In genomic region chr19:1761528-1762242, GRCh38 we compare ENCODE assay signal across 16 cellular contexts. TPM values are rescaled to one million over a fixed set of nuclear protein-coding genes. Genes with fewer than 3 reads are reported as not detected.
A peak's percentile ranks its signal among the peaks of the same experiment; 100 is the strongest.
DNase-seq lines count a peak whose midpoint lies in the region; ATAC-seq, FAIRE-seq and TF ChIP-seq lines count a peak whose summit lies in the region.
"Had no signal": no experiment of that assay in that cellular context is flagged by ENCODE, and none has a peak within 500 bp of the region (broad histone marks: within the 10 kb centered on the region; RNA-seq: fewer than 3 reads in every experiment).

No MANE protein-coding gene starts in this region.

- H4K20me1 ChIP-seq in H1 (replicated peaks in 1 of 2; ENCODE audit: control insufficient read depth in 1 of 2, insufficient read depth in 2 of 2, low read length in 2 of 2) (peaks cover 10 to 40% of the 10 kb centered on the region in 2 experiments), neural cell (ENCODE audit: insufficient read depth) (no peaks in the 10 kb centered on the region)

- no peak for TF ChIP-seq POLR2A in H1 (IDR thresholded peaks at IDR 0.05; ENCODE audit: control extremely low read depth in 1 of 2, low read depth in 2 of 2, low read length in 2 of 2)

- peak overlapping the region; percentile 60 for H3K27ac Mint-ChIP-seq in T-helper 2 cell treated with Interferon-gamma antibody and Interleukin-4, amounts not matched to agents 5 μg/mL and 100 μg/mL, for 36 hours
- H3K27ac Mint-ChIP-seq in activated naive CD8-positive, alpha-beta T cell treated with anti-CD3 and anti-CD28 coated beads, Interleukin-2, amount 50 U/mL, for 24 hours = no peak overlapping the region
- H3K27ac Mint-ChIP-seq: H9 had no signal

- H3K23me2 ChIP-seq in H1 (ENCODE audit: low read depth, low read length) = peaks cover 3% of the 10 kb centered on the region; the same call in 1 of the 2 replicates

- H2BK120ac ChIP-seq in H1 (replicated peaks; ENCODE audit: low read depth, low read length) = no peak overlapping the region

- H3K27ac ChIP-seq in HEK293 (ENCODE audit: extremely low read depth, low read depth, low read length) (no peak overlapping the region), H1 (ENCODE audit: low read depth, low read length) (no peak overlapping the region), neural cell (ENCODE audit: low read length) (no peak overlapping the region)
- H3K27ac ChIP-seq: BLaER1, HL-60 had no signal

- no peaks in the 10 kb centered on the region for H3K36me3 Mint-ChIP-seq in T-helper 2 cell treated with Interferon-gamma antibody and Interleukin-4, amounts not matched to agents 5 μg/mL and 100 μg/mL, for 36 hours (ENCODE audit: low read depth)
- no peaks in the 10 kb centered on the region for H3K36me3 Mint-ChIP-seq in activated naive CD8-positive, alpha-beta T cell treated with anti-CD3 and anti-CD28 coated beads, Interleukin-2, amount 50 U/mL, for 24 hours (ENCODE audit: low read depth)
- H3K36me3 Mint-ChIP-seq: CD4-positive, CD25-positive, alpha-beta regulatory T cell had no signal

- H3K79me1 ChIP-seq in H1 (ENCODE audit: low read depth, low read length) = no peaks in the 10 kb centered on the region

- no peak overlapping the region for H3K23ac ChIP-seq in H1 (ENCODE audit: insufficient read length)

- peaks cover 80% of the 10 kb centered on the region for H3K27me3 Mint-ChIP-seq in T-helper 2 cell treated with Interferon-gamma antibody and Interleukin-4, amounts not matched to agents 5 μg/mL and 100 μg/mL, for 36 hours (ENCODE audit: low read depth)
- H3K27me3 Mint-ChIP-seq in activated naive CD8-positive, alpha-beta T cell treated with anti-CD3 and anti-CD28 coated beads, Interleukin-2, amount 50 U/mL, for 24 hours = peaks cover 76% of the 10 kb centered on the region

- H3K9me3 ChIP-seq in HEK293 (ENCODE audit: control insufficient read depth, insufficient read depth, low read depth, low read length) (no peaks in the 10 kb centered on the region), H1 (ENCODE audit: insufficient read depth in 2 of 2, low read depth in 1 of 2, low read length in 1 of 2) (peaks cover 0 to 3% of the 10 kb centered on the region in 2 experiments; a peak in 2 of 4 replicates), neural cell (ENCODE audit: low read length) (no peaks in the 10 kb centered on the region)
- H3K9me3 ChIP-seq: BLaER1 had no signal

- CTCF ChIA-PET in HEK293 (lab: Yijun Ruan, JAX) = interaction anchor here (0.9 to 2.0 kb wide), 3 partner anchors 20 to 89 kb away, joined by 3 to 7 read pairs (median 4); no protein-coding TSS in a partner anchor
- CTCF ChIA-PET in H1 (lab: Charles Lee; ENCODE audit: partially characterized antibody) = interaction anchor here (0.6 to 3.7 kb wide), 8 partner anchors 8 to 791 kb away, joined by 3 to 22 read pairs (median 4); no protein-coding TSS in a partner anchor

- H3K4me3 Mint-ChIP-seq in T-helper 2 cell treated with Interferon-gamma antibody and Interleukin-4, amounts not matched to agents 5 μg/mL and 100 μg/mL, for 36 hours = no peak overlapping the region
- no peak overlapping the region for H3K4me3 Mint-ChIP-seq in activated naive CD8-positive, alpha-beta T cell treated with anti-CD3 and anti-CD28 coated beads, Interleukin-2, amount 50 U/mL, for 24 hours

- no peaks in the 10 kb centered on the region for H3K9me2 ChIP-seq in neural cell (ENCODE audit: insufficient read depth, low read length)

- no peak overlapping the region for H2BK15ac ChIP-seq in H1 (ENCODE audit: low read length)

- H3K56ac ChIP-seq in H1 (replicated peaks; ENCODE audit: insufficient read length, low read depth, low read length) = no peak overlapping the region

- H3K4ac ChIP-seq in H1 (replicated peaks; ENCODE audit: insufficient read length, low read depth, low read length) = no peak overlapping the region

- no peaks in the 10 kb centered on the region for H3K79me2 ChIP-seq in H1 (ENCODE audit: control insufficient read depth in 1 of 2, insufficient read depth in 2 of 2, low read length in 2 of 2)
- H3K79me2 ChIP-seq in neural cell (replicated peaks; ENCODE audit: insufficient read depth, low read length) = no peaks in the 10 kb centered on the region

- H3K4me3 ChIP-seq in HEK293 (ENCODE audit: low read depth, low read length) (no peak overlapping the region), H1 (ENCODE audit: extremely low read depth in 1 of 4, insufficient read depth in 2 of 4, low read depth in 3 of 4, low read length in 4 of 4) (no peak overlapping the region), neural cell (ENCODE audit: low read length) (no peak overlapping the region)
- H3K4me3 ChIP-seq: BLaER1 had no signal

- no peaks in the 10 kb centered on the region for H3K9me3 Mint-ChIP-seq in T-helper 2 cell treated with Interferon-gamma antibody and Interleukin-4, amounts not matched to agents 5 μg/mL and 100 μg/mL, for 36 hours
- H3K9me3 Mint-ChIP-seq in activated naive CD8-positive, alpha-beta T cell treated with anti-CD3 and anti-CD28 coated beads, Interleukin-2, amount 50 U/mL, for 24 hours = no peaks in the 10 kb centered on the region
- H3K9me3 Mint-ChIP-seq: CD4-positive, CD25-positive, alpha-beta regulatory T cell had no signal

- no peaks in the 10 kb centered on the region for H3F3A ChIP-seq in neural cell (ENCODE audit: insufficient read depth, low read length, poor library complexity, severe bottlenecking)

- no peak overlapping the region; the same call in 1 of the 2 replicates for H3K18ac ChIP-seq in H1 (ENCODE audit: extremely low read depth, low read length)

- H2BK5ac ChIP-seq in H1 (ENCODE audit: low read depth, low read length) = peak overlapping the region; percentile 16; the same call in 1 of the 2 replicates

- H4K91ac ChIP-seq in H1 (replicated peaks; ENCODE audit: insufficient read length, low read length) = no peak overlapping the region

- POLR2A ChIA-PET in HEK293 (lab: Yijun Ruan, JAX) (no interaction called here), H1 (lab: Charles Lee; ENCODE audit: partially characterized antibody) (interaction anchor here (0.6 to 3.4 kb wide), 7 partner anchors 9 to 260 kb away, joined by 3 to 21 read pairs (median 3); no protein-coding TSS in a partner anchor)

- peaks cover 97 to 100% (median 100%) of the 10 kb centered on the region in 4 experiments for H3K27me3 ChIP-seq in H1 (replicated peaks in 1 of 4; ENCODE audit: control insufficient read depth in 3 of 4, extremely low read depth in 1 of 4, insufficient read depth in 3 of 4, low read length in 3 of 4)
- H3K27me3 ChIP-seq in neural cell (ENCODE audit: insufficient read depth, low read depth, low read length) = peaks cover 99% of the 10 kb centered on the region

- H2BK20ac ChIP-seq in H1 (ENCODE audit: low read length) = no peak overlapping the region

- H4K5ac ChIP-seq in H1 (ENCODE audit: insufficient read length, low read depth, low read length) = no peak overlapping the region

- H3K9ac ChIP-seq in H1 (replicated peaks in 1 of 4; ENCODE audit: extremely low read depth in 1 of 4, low read depth in 3 of 4, low read length in 3 of 4) (no peak overlapping the region), neural cell (ENCODE audit: low read length) (no peak overlapping the region)
- H3K9ac ChIP-seq: BLaER1 had no signal

- H3K4me2 ChIP-seq in H1 (ENCODE audit: insufficient read depth in 1 of 2, low read depth in 2 of 2, low read length in 2 of 2) (no peak overlapping the region), neural cell (ENCODE audit: low read length) (no peak overlapping the region)
- H3K4me2 ChIP-seq: BLaER1 had no signal

- no peak for ATAC-seq in GM19397 (IDR thresholded peaks at IDR 0.05; ENCODE audit: unreplicated experiment)
- no peak for ATAC-seq in activated naive CD8-positive, alpha-beta T cell treated with anti-CD3 and anti-CD28 coated beads, Interleukin-2, amount 50 U/mL, for 24 hours

- H2AK5ac ChIP-seq in H1 (ENCODE audit: low read depth, low read length) = peak overlapping the region; percentile 25; the same call in 1 of the 2 replicates

- TF ChIP-seq RAD21 in H1 (IDR thresholded peaks at IDR 0.05 in 1 of 2, conservative IDR thresholded peaks at IDR 0.05 in 1 of 2; ENCODE audit: low read depth in 2 of 2, low read length in 2 of 2) = no peak
- TF ChIP-seq RAD21 in neural cell (conservative IDR thresholded peaks at IDR 0.05) = no peak

- WGBS in H1 (ENCODE audit: extremely low coverage in 1 of 2, insufficient coverage in 1 of 2, insufficient read length in 1 of 2, insufficient replicate concordance in 2 of 2, low coverage in 1 of 2, low lambda C conversion rate in 2 of 2, missing lambda C conversion rate in 1 of 2), 2 experiments = 14% methylated on average over 29 of the region's 30 CpGs; no CpG with 5 or more reads in 1 of the 2 experiments

- no peak for FAIRE-seq in H1 (lab: Jason Lieb, UNC)

- no peak for TF ChIP-seq CTCF in HEK293 (tag by site-specific recombination; IDR thresholded peaks at IDR 0.05)
- no peak for TF ChIP-seq CTCF in H1 (IDR thresholded peaks at IDR 0.05; ENCODE audit: control extremely low read depth in 1 of 3, insufficient read depth in 1 of 3, low read depth in 1 of 3, low read length in 3 of 3)
- TF ChIP-seq CTCF in neural cell (IDR thresholded peaks at IDR 0.05; ENCODE audit: poor library complexity, severe bottlenecking) = no peak

- H3K14ac ChIP-seq in H1 (ENCODE audit: insufficient read length) = no peak overlapping the region

- H4K8ac ChIP-seq in H1 (ENCODE audit: extremely low read depth, insufficient read depth, low read length) = no peak overlapping the region

- H3K4me1 Mint-ChIP-seq in T-helper 2 cell treated with Interferon-gamma antibody and Interleukin-4, amounts not matched to agents 5 μg/mL and 100 μg/mL, for 36 hours (ENCODE audit: low read depth) = peaks cover 2% of the 10 kb centered on the region
- H3K4me1 Mint-ChIP-seq in activated naive CD8-positive, alpha-beta T cell treated with anti-CD3 and anti-CD28 coated beads, Interleukin-2, amount 50 U/mL, for 24 hours = peaks cover 10% of the 10 kb centered on the region

- no peak for TF ChIP-seq EP300 in H1 (IDR thresholded peaks at IDR 0.05; ENCODE audit: borderline replicate concordance in 1 of 2, low read depth in 2 of 2, low read length in 2 of 2)
- TF ChIP-seq EP300 in neural cell (conservative IDR thresholded peaks at IDR 0.05; ENCODE audit: poor library complexity, severe bottlenecking) = no peak

- H3K36me3 ChIP-seq in HEK293 (ENCODE audit: control insufficient read depth in 2 of 2, insufficient read depth in 1 of 2, low read length in 2 of 2) (no peaks in the 10 kb centered on the region), H1 (ENCODE audit: control insufficient read depth in 2 of 4, insufficient read depth in 4 of 4, low read length in 3 of 4) (peaks cover 0 to 9% (median 0%) of the 10 kb centered on the region in 4 experiments; a peak in 1 of 8 replicates), neural cell (ENCODE audit: insufficient read depth, low read length) (no peaks in the 10 kb centered on the region)
- H3K36me3 ChIP-seq: BLaER1 had no signal

- 0 out of 2 replicates have a peak overlapping the region, but pooled peaks have one; percentile 27 for H2BK12ac ChIP-seq in H1 (ENCODE audit: low read depth, low read length)

- DNase-seq in T-helper 2 cell treated with Interferon-gamma antibody and Interleukin-4, amounts not matched to agents 5 μg/mL and 100 μg/mL, for 36 hours (ENCODE audit: low spot score) = no peak
- DNase-seq in T-helper 2 cell = no peak
- peak in 1 of 2 experiments; percentile 59 for DNase-seq in H1 (ENCODE audit: low read depth in 1 of 2, low spot score in 2 of 2)
- no peak for DNase-seq in ecto neural progenitor cell (ENCODE audit: low spot score)
- DNase-seq in activated naive CD8-positive, alpha-beta T cell treated with anti-CD3 and anti-CD28 coated beads, Interleukin-2, amount 50 U/mL, for 24 hours = no peak
- DNase-seq: 8988T; AML-193; CD4-positive, CD25-positive, alpha-beta regulatory T cell; DMS53; GF-D8; H9 had no signal

- H3K4me1 ChIP-seq in HEK293 (ENCODE audit: control insufficient read depth, insufficient read depth, low read length) (no peaks in the 10 kb centered on the region), H1 (replicated peaks in 1 of 4; ENCODE audit: control insufficient read depth in 3 of 4, insufficient read depth in 4 of 4, low read length in 3 of 4) (peaks cover 0 to 21% (median 11%) of the 10 kb centered on the region in 4 experiments; a peak in 6 of 7 replicates)

- no peak overlapping the region for H2AFZ ChIP-seq in H1 (ENCODE audit: low read length)
- no peak overlapping the region for H2AFZ ChIP-seq in neural cell (ENCODE audit: low read depth, low read length)

RNA-seq across cellular contexts. Expression of gene ONECUT3, which starts 8.4 kb away (rescaled TPM):
- total RNA-seq in H1 (2021; fragmentation: NEBNext Ultra II Directional; extraction: Animal tissue kit (Norgen Biotek cat#: 25700)) = not detected in 2 replicates
- polyA plus RNA-seq in H1 (2011; rRNA removed) = not detected in 2 replicates
- polyA plus RNA-seq in H1 (2011; cell fraction: cytosol; rRNA removed) = not detected
- not detected for polyA plus RNA-seq in H1 (2011; cell fraction: nucleus; rRNA removed)
- 0.04 TPM in 1 of 4 replicates, not detected in the others for polyA plus RNA-seq in H1 (2012, experiment 1 of 2)
- 0.01 TPM for polyA plus RNA-seq in H1 (2012, experiment 2 of 2)
- polyA plus RNA-seq in H1 (2013, experiment 1 of 2) = not detected
- not detected for polyA plus RNA-seq in H1 (2013, experiment 2 of 2)
- not detected in 2 replicates for polyA minus RNA-seq in H1 (2011; rRNA and poly(A)+ RNA removed)
- not detected for polyA minus RNA-seq in H1 (2011; cell fraction: cytosol; rRNA and poly(A)+ RNA removed)
- polyA minus RNA-seq in H1 (2011; cell fraction: nucleus; rRNA and poly(A)+ RNA removed) = not detected
- 0.45 and 1.6 TPM in 2 replicates for polyA plus RNA-seq in neural cell
- 1.2 TPM in 2 replicates for polyA minus RNA-seq in neural cell
- total RNA-seq: CD4-positive, CD25-positive, alpha-beta regulatory T cell had no signal
- polyA plus RNA-seq: CD4-positive, CD25-positive, alpha-beta regulatory T cell had no signal

RNA-seq across cellular contexts. Expression of gene ATP8B3, which starts 50.4 kb away (rescaled TPM):
- total RNA-seq in H1 (2021; fragmentation: NEBNext Ultra II Directional; extraction: Animal tissue kit (Norgen Biotek cat#: 25700)) = 2.9 and 4.1 TPM in 2 replicates
- 9.3 and 10.0 TPM in 2 replicates for polyA plus RNA-seq in H1 (2011; rRNA removed)
- 9.1 TPM for polyA plus RNA-seq in H1 (2011; cell fraction: cytosol; rRNA removed)
- polyA plus RNA-seq in H1 (2011; cell fraction: nucleus; rRNA removed) = 19.8 TPM
- 4.2 to 8.7 TPM (median 7.7 TPM) in 4 replicates for polyA plus RNA-seq in H1 (2012, experiment 1 of 2)
- 4.7 TPM for polyA plus RNA-seq in H1 (2012, experiment 2 of 2)
- 5.4 TPM for polyA plus RNA-seq in H1 (2013, experiment 1 of 2)
- 4.9 TPM for polyA plus RNA-seq in H1 (2013, experiment 2 of 2)
- polyA minus RNA-seq in H1 (2011; rRNA and poly(A)+ RNA removed) = 4.7 and 7.9 TPM in 2 replicates
- polyA minus RNA-seq in H1 (2011; cell fraction: cytosol; rRNA and poly(A)+ RNA removed) = 5.4 TPM
- 5.2 TPM for polyA minus RNA-seq in H1 (2011; cell fraction: nucleus; rRNA and poly(A)+ RNA removed)
- polyA plus RNA-seq in neural cell = 0.74 and 1.5 TPM in 2 replicates
- not detected in 2 replicates for polyA minus RNA-seq in neural cell
